ENCODE assay signal across 8 cellular contexts in the genomic region with DNA sequence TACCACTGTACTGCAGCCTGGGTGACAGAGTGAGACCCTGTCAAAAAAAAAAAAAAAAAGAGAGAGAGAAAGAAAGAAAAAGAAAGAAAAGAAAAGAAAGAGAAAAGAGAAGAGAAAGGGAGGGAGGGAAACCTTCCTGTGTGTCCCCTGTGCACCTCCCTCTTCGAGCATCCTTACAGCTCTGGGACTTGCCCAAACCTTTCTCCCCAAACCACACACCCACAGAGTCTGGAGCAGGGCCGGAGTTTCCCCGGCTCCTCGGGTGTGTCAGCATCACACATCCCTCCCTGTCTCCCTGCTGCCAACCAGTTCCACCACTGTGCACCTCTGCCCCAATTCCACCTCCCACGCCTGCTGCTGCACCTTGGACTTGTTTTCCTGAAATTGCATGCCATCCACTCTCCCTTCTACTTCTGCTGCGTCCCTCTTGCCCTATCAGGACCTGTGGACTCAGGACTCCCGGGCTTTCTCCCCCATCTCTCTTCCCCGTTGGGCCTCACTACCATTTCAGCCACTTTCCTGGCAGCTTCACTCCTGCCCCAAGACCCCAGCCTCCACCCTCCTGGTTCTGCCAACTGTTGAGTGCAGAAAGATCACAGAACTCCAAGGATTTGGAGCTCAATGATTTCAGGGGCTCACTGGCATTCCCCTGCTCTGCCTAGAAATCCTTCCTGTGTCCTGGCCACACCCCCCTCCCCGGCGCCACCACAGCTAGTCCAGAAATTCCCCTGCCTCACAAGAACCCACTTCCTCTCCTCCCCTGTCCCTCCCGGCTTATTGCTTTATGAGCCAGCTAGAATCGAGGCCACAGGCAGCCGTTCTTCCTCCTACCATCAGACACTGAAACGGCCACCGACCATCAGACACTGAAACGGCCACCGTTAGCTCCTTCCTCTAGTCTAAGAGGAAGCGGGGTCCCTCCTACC. TPM values are rescaled to one million over a fixed set of nuclear protein-coding genes. Genes with fewer than 3 reads are reported as not detected.
A peak's percentile ranks its signal among the peaks of the same experiment; 100 is the strongest.
DNase-seq lines count a peak whose midpoint lies in the region; ATAC-seq and TF ChIP-seq lines count a peak whose summit lies in the region.

No MANE protein-coding gene starts in this region.

- peak overlapping the region in 6 of 10 experiments; percentile 13 to 61 (median 30); a peak in 8 of 20 replicates for H3K4me3 ChIP-seq in BLaER1 treated with 17β-estradiol and CSF1 and Interleukin-3, amounts not matched to agents 10 nM and 100 nM
- H3K4me3 ChIP-seq in skeletal muscle satellite cell (ENCODE audit: low read length) = no peak overlapping the region

- peaks cover 10% of the 10 kb centered on the region for H3K36me3 Mint-ChIP-seq in WTC11

- peaks cover 27 to 46% (median 38%) of the 10 kb centered on the region in 10 experiments for H3K4me1 ChIP-seq in BLaER1 treated with 17β-estradiol and CSF1 and Interleukin-3, amounts not matched to agents 10 nM and 100 nM
- H3K4me1 ChIP-seq in skeletal muscle satellite cell (ENCODE audit: control insufficient read depth, insufficient read depth, low read length) = peaks cover 10% of the 10 kb centered on the region

- no peak for ATAC-seq in WTC11
- ATAC-seq in GM18511 (IDR thresholded peaks at IDR 0.05; ENCODE audit: unreplicated experiment) = no peak

- H3K9me3 ChIP-seq in BLaER1 treated with 17β-estradiol and CSF1 and Interleukin-3, amounts not matched to agents 10 nM and 100 nM (replicated peaks in 1 of 11) = no peaks in the 10 kb centered on the region
- no peaks in the 10 kb centered on the region for H3K9me3 ChIP-seq in skeletal muscle satellite cell (replicated peaks; ENCODE audit: low read length)

- peak overlapping the region in 9 of 11 experiments; percentile 38 to 73 (median 61); a peak in 20 of 22 replicates for H3K27ac ChIP-seq in BLaER1 treated with 17β-estradiol and CSF1 and Interleukin-3, amounts not matched to agents 10 nM and 100 nM

- peaks cover 14% of the 10 kb centered on the region for H3K4me1 Mint-ChIP-seq in WTC11

- H3K27me3 Mint-ChIP-seq in WTC11 (ENCODE audit: low read depth) = no peaks in the 10 kb centered on the region

- no peaks in the 10 kb centered on the region for H4K20me1 ChIP-seq in BLaER1 treated with 17β-estradiol and CSF1 and Interleukin-3, amounts not matched to agents 10 nM and 100 nM

- H3K4me2 ChIP-seq in BLaER1 treated with 17β-estradiol and CSF1 and Interleukin-3, amounts not matched to agents 10 nM and 100 nM = peak overlapping the region; percentile 84 to 97 (median 91)
- peak overlapping the region; percentile 41 for H3K4me2 ChIP-seq in skeletal muscle satellite cell (ENCODE audit: low read length)

- peaks cover 29 to 62% (median 44%) of the 10 kb centered on the region in 11 experiments; a peak in 21 of 22 replicates for H3K36me3 ChIP-seq in BLaER1 treated with 17β-estradiol and CSF1 and Interleukin-3, amounts not matched to agents 10 nM and 100 nM
- H3K36me3 ChIP-seq in skeletal muscle satellite cell (ENCODE audit: insufficient read depth, low read length) = peaks cover 8% of the 10 kb centered on the region

- no peak overlapping the region for H3K4me3 Mint-ChIP-seq in WTC11

- POLR2A ChIA-PET in WTC11 (lab: Charles Lee) = no interaction called here

- H3K9me3 Mint-ChIP-seq in WTC11 = no peaks in the 10 kb centered on the region

- CTCF ChIA-PET in WTC11 (lab: Charles Lee) = interaction anchor here (0.5 to 6.0 kb wide), 10 partner anchors 9 to 343 kb away, joined by 3 to 112 read pairs (median 5); a partner anchor contains a TSS

- H3K27ac Mint-ChIP-seq in WTC11 = peak overlapping the region; percentile 76

- no peak for TF ChIP-seq CTCF in WTC11 (IDR thresholded peaks at IDR 0.05)

- H3K27me3 ChIP-seq in BLaER1 treated with 17β-estradiol and CSF1 and Interleukin-3, amounts not matched to agents 10 nM and 100 nM = no peaks in the 10 kb centered on the region
- no peaks in the 10 kb centered on the region for H3K27me3 ChIP-seq in skeletal muscle satellite cell (ENCODE audit: control insufficient read depth, insufficient read depth, low read length)

- H3K9ac ChIP-seq in BLaER1 treated with 17β-estradiol and CSF1 and Interleukin-3, amounts not matched to agents 10 nM and 100 nM = peak overlapping the region; percentile 19 to 68 (median 58)
- no peak overlapping the region for H3K9ac ChIP-seq in skeletal muscle satellite cell (ENCODE audit: low read depth, low read length)

- DNase-seq in HK-2 (ENCODE audit: unreplicated experiment) (peak; percentile 75), WTC11 (ENCODE audit: low spot score) (no peak), foreskin melanocyte (peak; percentile 49), COLO668 (lab: John Stamatoyannopoulos, UW; ENCODE audit: unreplicated experiment) (no peak)
- no peak for DNase-seq in activated CD4-positive, CD25-positive, alpha-beta regulatory T cell treated with anti-CD3 and anti-CD28 coated beads, Interleukin-2, amount 50 U/mL, for 72 hours

TF ChIP-seq in WTC11, 78 proteins besides CTCF, POLR2A, EP300 and RAD21:
- TF ChIP-seq GABPB1 (CRISPR knock-in tag; IDR thresholded peaks at IDR 0.05) = peak; percentile 42; the same call in 1 of the 2 replicates
- TF ChIP-seq, protein P1, sequence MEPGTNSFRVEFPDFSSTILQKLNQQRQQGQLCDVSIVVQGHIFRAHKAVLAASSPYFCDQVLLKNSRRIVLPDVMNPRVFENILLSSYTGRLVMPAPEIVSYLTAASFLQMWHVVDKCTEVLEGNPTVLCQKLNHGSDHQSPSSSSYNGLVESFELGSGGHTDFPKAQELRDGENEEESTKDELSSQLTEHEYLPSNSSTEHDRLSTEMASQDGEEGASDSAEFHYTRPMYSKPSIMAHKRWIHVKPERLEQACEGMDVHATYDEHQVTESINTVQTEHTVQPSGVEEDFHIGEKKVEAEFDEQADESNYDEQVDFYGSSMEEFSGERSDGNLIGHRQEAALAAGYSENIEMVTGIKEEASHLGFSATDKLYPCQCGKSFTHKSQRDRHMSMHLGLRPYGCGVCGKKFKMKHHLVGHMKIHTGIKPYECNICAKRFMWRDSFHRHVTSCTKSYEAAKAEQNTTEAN (CRISPR knock-in tag; IDR thresholded peaks at IDR 0.05) = no peak

RNA-seq across cellular contexts. Expression of a gene that starts 3.7 kb away (rescaled TPM):
- total RNA-seq in WTC11 (2021) = 9.5 to 11.3 TPM (median 10.2 TPM) in 3 replicates
- total RNA-seq in skeletal muscle satellite cell (2012; rRNA removed) = 1.0 TPM in 1 of 2 replicates, not detected in the other

RNA-seq across cellular contexts. Expression of a gene that starts 17.9 kb away (rescaled TPM):
- 15.6 to 18.4 TPM (median 17.2 TPM) in 3 replicates for total RNA-seq in WTC11 (2021)
- 22.8 and 23.6 TPM in 2 replicates for total RNA-seq in skeletal muscle satellite cell (2012; rRNA removed)

RNA-seq across cellular contexts. Expression of a gene that starts 18.0 kb away (rescaled TPM):
- total RNA-seq in WTC11 (2021) = 32.4 to 40.9 TPM (median 32.5 TPM) in 3 replicates
- total RNA-seq in skeletal muscle satellite cell (2012; rRNA removed) = 31.9 and 46.6 TPM in 2 replicates

RNA-seq across cellular contexts. Expression of a gene that starts 30.2 kb away (rescaled TPM):
- total RNA-seq in WTC11 (2021) = 0.46 to 1.3 TPM (median 0.62 TPM) in 3 replicates
- total RNA-seq in skeletal muscle satellite cell (2012; rRNA removed) = not detected in 2 replicates

RNA-seq across cellular contexts. Expression of a gene that starts 56.1 kb away (rescaled TPM):
- 19.8 to 23.7 TPM (median 21.0 TPM) in 3 replicates for total RNA-seq in WTC11 (2021)
- 8.7 and 10.6 TPM in 2 replicates for total RNA-seq in skeletal muscle satellite cell (2012; rRNA removed)

Comparison
In these comparisons a context has a peak if more than half of its experiments do, and no peak if none do; other contexts are left out.
1. DNase-seq: peak in HK-2 (single experiment) and foreskin melanocyte (single experiment); none in WTC11 (single experiment), COLO668 (single experiment) and activated CD4-positive, CD25-positive, alpha-beta regulatory T cell treated with anti-CD3 and anti-CD28 coated beads, Interleukin-2, amount 50 U/mL, for 72 hours (single experiment).